9 cellular contexts compared by ENCODE assay signal in genomic region chr10:68870545-68871104, GRCh38. TPM values are rescaled to one million over a fixed set of nuclear protein-coding genes. Genes with fewer than 3 reads are reported as not detected.
A peak's percentile ranks its signal among the peaks of the same experiment; 100 is the strongest.
DNase-seq lines count a peak whose midpoint lies in the region; ATAC-seq and TF ChIP-seq lines count a peak whose summit lies in the region.
"Had no signal": no experiment of that assay in that cellular context is flagged by ENCODE, and none has a peak within 500 bp of the region (broad histone marks: within the 10 kb centered on the region; RNA-seq: fewer than 3 reads in every experiment).

No MANE protein-coding gene starts in this region.

- ATAC-seq in right cardiac atrium (no peak), HG03108 (IDR thresholded peaks at IDR 0.05; ENCODE audit: unreplicated experiment) (no peak)
- ATAC-seq in activated naive CD8-positive, alpha-beta T cell treated with anti-CD3 and anti-CD28 coated beads, Interleukin-2, amount 10 ng/mL, durations not matched to agents 7 days and 5 days (ENCODE audit: low read depth) = peak; percentile 93

- H3K36me3 ChIP-seq in right atrium auricular region = no peaks in the 10 kb centered on the region
- no peaks in the 10 kb centered on the region for H3K36me3 ChIP-seq in tibial nerve

- no peak for TF ChIP-seq EP300 in tibial nerve (IDR thresholded peaks at IDR 0.05)

- H3K27ac Mint-ChIP-seq in activated naive CD8-positive, alpha-beta T cell treated with anti-CD3 and anti-CD28 coated beads, Interleukin-2, amount 10 ng/mL, durations not matched to agents 7 days and 5 days = peak overlapping the region; percentile 30
- peak overlapping the region; percentile 90 for H3K27ac Mint-ChIP-seq in mesothelial cell of epicardium

- H3K4me1 Mint-ChIP-seq in activated naive CD8-positive, alpha-beta T cell treated with anti-CD3 and anti-CD28 coated beads, Interleukin-2, amount 10 ng/mL, durations not matched to agents 7 days and 5 days = peaks cover 7% of the 10 kb centered on the region
- peaks cover 19% of the 10 kb centered on the region for H3K4me1 Mint-ChIP-seq in mesothelial cell of epicardium

- H3K4me1 ChIP-seq in right atrium auricular region = no peaks in the 10 kb centered on the region
- H3K4me1 ChIP-seq in right cardiac atrium (ENCODE audit: control insufficient read depth, insufficient read depth, low read length) = no peaks in the 10 kb centered on the region
- H3K4me1 ChIP-seq in tibial nerve = peaks cover 0 to 16% (median 3%) of the 10 kb centered on the region in 4 donors

- H3K4me3 Mint-ChIP-seq in activated naive CD8-positive, alpha-beta T cell treated with anti-CD3 and anti-CD28 coated beads, Interleukin-2, amount 10 ng/mL, durations not matched to agents 7 days and 5 days = no peak overlapping the region
- H3K4me3 Mint-ChIP-seq in mesothelial cell of epicardium = no peak overlapping the region

- H3K4me3 ChIP-seq in right atrium auricular region (no peak overlapping the region), right cardiac atrium (ENCODE audit: low read length) (no peak overlapping the region), tibial nerve (no peak overlapping the region)

- POLR2A ChIA-PET in activated naive CD8-positive, alpha-beta T cell treated with anti-CD3 and anti-CD28 coated beads, Interleukin-2, amount 10 ng/mL, durations not matched to agents 7 days and 5 days (lab: Charles Lee) = no interaction called here

- TF ChIP-seq POLR2A in tibial nerve (IDR thresholded peaks at IDR 0.05) = no peak

- H3K27me3 ChIP-seq in right atrium auricular region (no peaks in the 10 kb centered on the region), right cardiac atrium (ENCODE audit: control insufficient read depth, insufficient read depth) (no peaks in the 10 kb centered on the region), tibial nerve (no peaks in the 10 kb centered on the region)

- in situ Hi-C loops in GM13977 (cut with MboI; ENCODE audit: low pct_unique_long_range_greater_than_20kb, low sequenced_read_pairs, unreplicated experiment) = no loop called here

- H3K9me3 ChIP-seq in right atrium auricular region = no peaks in the 10 kb centered on the region
- no peaks in the 10 kb centered on the region for H3K9me3 ChIP-seq in right cardiac atrium (ENCODE audit: control insufficient read depth, low read length)
- H3K9me3 ChIP-seq in tibial nerve = no peaks in the 10 kb centered on the region

- TF ChIP-seq CTCF in right atrium auricular region (IDR thresholded peaks at IDR 0.05) (no peak), mesothelial cell of epicardium (IDR thresholded peaks at IDR 0.05; ENCODE audit: unreplicated experiment) (no peak), tibial nerve (IDR thresholded peaks at IDR 0.05) (no peak), GM13977 (IDR thresholded peaks at IDR 0.05; ENCODE audit: extremely low read depth, insufficient read depth, missing control alignments) (no peak)

- H3K27me3 Mint-ChIP-seq in activated naive CD8-positive, alpha-beta T cell treated with anti-CD3 and anti-CD28 coated beads, Interleukin-2, amount 10 ng/mL, durations not matched to agents 7 days and 5 days = no peaks in the 10 kb centered on the region
- no peaks in the 10 kb centered on the region for H3K27me3 Mint-ChIP-seq in mesothelial cell of epicardium (ENCODE audit: low read depth)

- intact Hi-C loops in right cardiac atrium (cut with DNase I) = no loop called here

- WGBS in right cardiac atrium = 52% methylated on average over 3 of the region's 3 CpGs
- 52 to 59% methylated on average over 3 of the region's 3 CpGs for WGBS in tibial nerve, 2 donors

- H3K27ac ChIP-seq in right atrium auricular region (peak overlapping the region; percentile 1 to 9), right cardiac atrium (ENCODE audit: low read length) (no peak overlapping the region), tibial nerve (peak overlapping the region; percentile 2 to 59 (median 36))

- peaks cover 9% of the 10 kb centered on the region for H3K9me3 Mint-ChIP-seq in activated naive CD8-positive, alpha-beta T cell treated with anti-CD3 and anti-CD28 coated beads, Interleukin-2, amount 10 ng/mL, durations not matched to agents 7 days and 5 days
- H3K9me3 Mint-ChIP-seq in mesothelial cell of epicardium = peaks cover 16% of the 10 kb centered on the region

- DNase-seq in right atrium auricular region (ENCODE audit: low spot score) = no peak
- DNase-seq in right cardiac atrium = no peak
- no peak for DNase-seq in activated naive CD8-positive, alpha-beta T cell treated with anti-CD3 and anti-CD28 coated beads, Interleukin-2, amount 10 ng/mL, durations not matched to agents 7 days and 5 days
- no peak for DNase-seq in mesothelial cell of epicardium (ENCODE audit: low spot score in 2 of 2, unreplicated experiment in 2 of 2)
- no peak for DNase-seq in tibial nerve (ENCODE audit: low spot score in 2 of 2)
- DNase-seq in SW 1271 (lab: John Stamatoyannopoulos, UW) = no peak
- DNase-seq in GM13977 (ENCODE audit: low spot score) = no peak
- DNase-seq: activated gamma-delta T cell treated with Interleukin-2 at 50 U/mL for 16 hours had no signal

- no peaks in the 10 kb centered on the region for H3K36me3 Mint-ChIP-seq in activated naive CD8-positive, alpha-beta T cell treated with anti-CD3 and anti-CD28 coated beads, Interleukin-2, amount 10 ng/mL, durations not matched to agents 7 days and 5 days
- peaks cover 8% of the 10 kb centered on the region for H3K36me3 Mint-ChIP-seq in mesothelial cell of epicardium

RNA-seq across cellular contexts. Expression of gene DDX50, which starts 30.5 kb away (rescaled TPM):
- 10 to 100 TPM; 18.9 to 22.3 TPM for total RNA-seq in right atrium auricular region
- total RNA-seq in right cardiac atrium = 10 to 100 TPM; 23.6 to 26.7 (median 24.7) TPM
- polyA plus RNA-seq in right cardiac atrium = 15.5 TPM
- total RNA-seq in activated naive CD8-positive, alpha-beta T cell treated with anti-CD3 and anti-CD28 coated beads, Interleukin-2, amount 10 ng/mL, durations not matched to agents 7 days and 5 days = 10 to 100 TPM; 49.3 to 51.4 TPM
- total RNA-seq in mesothelial cell of epicardium = 48.9 to 51.1 TPM (median 48.9 TPM) in 3 replicates
- 10 to 100 TPM; 25.9 to 52.7 (median 38.3) TPM for total RNA-seq in tibial nerve

RNA-seq across cellular contexts. Expression of gene STOX1, which starts 43.3 kb away (rescaled TPM):
- total RNA-seq in right atrium auricular region (under 1 TPM; 0.26 to 0.47 TPM), right cardiac atrium (under 1 TPM; 0.14 to 0.45 (median 0.25) TPM), mesothelial cell of epicardium (2.5 to 3.0 TPM (median 2.6 TPM) in 3 replicates), tibial nerve (1 to 10 TPM; 1.2 to 5.7 (median 3.2) TPM)
- 0.25 TPM for polyA plus RNA-seq in right cardiac atrium
- under 1 TPM; 0.31 to 0.67 TPM for total RNA-seq in activated naive CD8-positive, alpha-beta T cell treated with anti-CD3 and anti-CD28 coated beads, Interleukin-2, amount 10 ng/mL, durations not matched to agents 7 days and 5 days
